Comparison of ENCODE assay signal across 1 cellular context in the genomic region with DNA sequence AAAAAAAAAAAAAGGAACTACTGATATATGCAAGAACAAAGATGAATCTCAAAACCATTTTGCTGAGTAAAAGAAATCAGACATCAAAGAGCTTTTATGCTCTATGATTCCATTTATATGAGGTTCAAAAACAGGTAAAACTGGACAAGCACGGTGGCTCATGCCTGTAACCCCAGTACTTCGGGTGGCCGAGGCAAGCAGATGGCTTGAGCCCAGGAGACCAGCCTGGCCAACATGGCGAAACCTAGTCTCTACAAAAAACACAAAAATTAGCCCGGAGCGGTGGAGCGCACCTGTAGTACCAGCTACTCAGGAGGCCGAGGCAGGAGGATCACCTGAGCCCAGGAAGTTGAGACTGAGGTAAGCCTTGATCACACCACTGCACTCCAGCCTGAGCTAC.
A peak's percentile ranks its signal among the peaks of the same experiment; 100 is the strongest.
TF ChIP-seq lines count a peak whose summit lies in the region.

No MANE protein-coding gene starts in this region.

TF ChIP-seq in HepG2, 621 proteins besides CTCF, POLR2A, EP300 and RAD21:
- TF ChIP-seq CBX2 (IDR thresholded peaks at IDR 0.05; ENCODE audit: low read depth, low read length) (no peak), CBX2 (CRISPR knock-in tag; IDR thresholded peaks at IDR 0.05; ENCODE audit: low read depth) (no peak)
- TF ChIP-seq, protein P1, sequence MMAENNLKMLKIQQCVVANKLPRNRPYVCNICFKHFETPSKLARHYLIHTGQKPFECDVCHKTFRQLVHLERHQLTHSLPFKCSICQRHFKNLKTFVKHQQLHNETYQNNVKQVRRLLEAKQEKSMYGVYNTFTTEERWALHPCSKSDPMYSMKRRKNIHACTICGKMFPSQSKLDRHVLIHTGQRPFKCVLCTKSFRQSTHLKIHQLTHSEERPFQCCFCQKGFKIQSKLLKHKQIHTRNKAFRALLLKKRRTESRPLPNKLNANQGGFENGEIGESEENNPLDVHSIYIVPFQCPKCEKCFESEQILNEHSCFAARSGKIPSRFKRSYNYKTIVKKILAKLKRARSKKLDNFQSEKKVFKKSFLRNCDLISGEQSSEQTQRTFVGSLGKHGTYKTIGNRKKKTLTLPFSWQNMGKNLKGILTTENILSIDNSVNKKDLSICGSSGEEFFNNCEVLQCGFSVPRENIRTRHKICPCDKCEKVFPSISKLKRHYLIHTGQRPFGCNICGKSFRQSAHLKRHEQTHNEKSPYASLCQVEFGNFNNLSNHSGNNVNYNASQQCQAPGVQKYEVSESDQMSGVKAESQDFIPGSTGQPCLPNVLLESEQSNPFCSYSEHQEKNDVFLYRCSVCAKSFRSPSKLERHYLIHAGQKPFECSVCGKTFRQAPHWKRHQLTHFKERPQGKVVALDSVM (CRISPR knock-in tag; IDR thresholded peaks at IDR 0.05): peak; percentile 46
